9 cellular contexts compared by ENCODE assay signal in the genomic region with DNA sequence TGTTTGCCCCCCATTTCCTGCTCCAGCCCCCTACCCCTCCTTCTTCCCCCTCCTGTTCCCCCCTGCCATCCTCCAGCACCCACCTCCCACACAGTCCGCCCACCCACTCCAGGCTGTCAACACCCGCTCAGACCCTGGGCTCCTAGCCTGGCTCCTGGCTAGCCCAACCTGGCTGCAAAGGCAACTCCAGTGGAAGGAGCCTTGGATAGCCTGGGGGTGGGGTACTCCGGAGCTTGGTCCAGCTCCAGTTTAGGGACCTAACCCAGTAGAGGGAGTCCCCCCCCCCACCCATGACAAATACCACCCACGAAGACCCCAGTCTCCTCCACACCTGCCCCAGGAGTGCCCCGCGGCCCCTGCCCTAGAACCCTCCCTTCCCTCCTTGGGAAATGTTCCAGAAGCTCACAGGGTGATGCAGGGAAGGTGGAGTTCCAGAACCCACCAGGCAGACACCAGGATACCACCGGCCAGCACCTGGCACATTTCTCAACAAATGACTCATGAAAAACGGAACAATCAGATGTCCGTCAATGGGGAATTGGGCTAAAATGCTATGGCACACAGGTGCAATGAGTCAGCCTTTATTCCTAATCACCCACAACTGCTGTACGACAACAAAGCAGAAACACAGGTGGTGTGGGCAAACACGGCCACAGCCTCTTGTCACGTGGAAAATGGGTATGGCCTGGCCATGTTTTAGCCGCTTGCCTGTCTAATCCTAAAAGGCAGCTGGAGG. TPM values are rescaled to one million over a fixed set of nuclear protein-coding genes. Genes with fewer than 3 reads are reported as not detected.
DNase-seq lines count a peak whose midpoint lies in the region; ATAC-seq, FAIRE-seq and TF ChIP-seq lines count a peak whose summit lies in the region.
"Had no signal": no experiment of that assay in that cellular context is flagged by ENCODE, and none has a peak within 500 bp of the region (broad histone marks: within the 10 kb centered on the region; RNA-seq: fewer than 3 reads in every experiment).

No MANE protein-coding gene starts in this region.

- peak overlapping the region; percentile 58 for H3K4me3 Mint-ChIP-seq in activated T-cell treated with anti-CD3 and anti-CD28 coated beads, Interleukin-2, amount 50 U/mL, for 24 hours
- H3K4me3 Mint-ChIP-seq in central memory CD8-positive, alpha-beta T cell = peak overlapping the region; percentile 62

- 26 to 53% (median 28%) methylated on average over 12 to 13 of the region's 13 CpGs for WGBS in small intestine, 3 donors
- 53 to 83% (median 68%) methylated on average over 9 to 13 of the region's 13 CpGs for WGBS in adrenal gland, 4 donors

- peak overlapping the region; percentile 26 for H3K27ac Mint-ChIP-seq in activated T-cell treated with anti-CD3 and anti-CD28 coated beads, Interleukin-2, amount 50 U/mL, for 24 hours
- no peak overlapping the region for H3K27ac Mint-ChIP-seq in central memory CD8-positive, alpha-beta T cell (ENCODE audit: low read depth)

- no peaks in the 10 kb centered on the region for H3K9me3 Mint-ChIP-seq in activated T-cell treated with anti-CD3 and anti-CD28 coated beads, Interleukin-2, amount 50 U/mL, for 24 hours
- no peaks in the 10 kb centered on the region for H3K9me3 Mint-ChIP-seq in central memory CD8-positive, alpha-beta T cell

- H3K4me1 Mint-ChIP-seq in activated T-cell treated with anti-CD3 and anti-CD28 coated beads, Interleukin-2, amount 50 U/mL, for 24 hours (ENCODE audit: low read depth) = peaks cover 31% of the 10 kb centered on the region
- peaks cover 14% of the 10 kb centered on the region for H3K4me1 Mint-ChIP-seq in central memory CD8-positive, alpha-beta T cell

- H3K4me3 ChIP-seq in small intestine (ENCODE audit: low read depth in 1 of 2, low read length in 2 of 2) (no peak overlapping the region), adrenal gland (no peak overlapping the region)

- peaks cover 13% of the 10 kb centered on the region for H3K36me3 Mint-ChIP-seq in activated T-cell treated with anti-CD3 and anti-CD28 coated beads, Interleukin-2, amount 50 U/mL, for 24 hours (ENCODE audit: low read depth)
- H3K36me3 Mint-ChIP-seq in central memory CD8-positive, alpha-beta T cell (ENCODE audit: insufficient read depth) = peaks cover 5% of the 10 kb centered on the region

- FAIRE-seq in small intestine (lab: Jason Lieb, UNC) = no peak

- H3K27me3 ChIP-seq in small intestine (ENCODE audit: control insufficient read depth in 2 of 2, insufficient read depth in 2 of 2, low read length in 2 of 2) (no peaks in the 10 kb centered on the region), adrenal gland (no peaks in the 10 kb centered on the region)

- TF ChIP-seq CTCF in adrenal gland (IDR thresholded peaks at IDR 0.05) = no peak

- H3K9me3 ChIP-seq in small intestine (ENCODE audit: control insufficient read depth, low read depth) = no peaks in the 10 kb centered on the region
- H3K9me3 ChIP-seq in adrenal gland (replicated peaks in 1 of 3) = no peaks in the 10 kb centered on the region

- no peak for TF ChIP-seq POLR2A in adrenal gland (IDR thresholded peaks at IDR 0.05)

- H3K27me3 Mint-ChIP-seq in activated T-cell treated with anti-CD3 and anti-CD28 coated beads, Interleukin-2, amount 50 U/mL, for 24 hours = no peaks in the 10 kb centered on the region
- no peaks in the 10 kb centered on the region for H3K27me3 Mint-ChIP-seq in central memory CD8-positive, alpha-beta T cell

- intact Hi-C loops in adrenal gland (cut with DNase I) = no loop called here

- H3K36me3 ChIP-seq in small intestine (ENCODE audit: control insufficient read depth in 2 of 2, insufficient read depth in 2 of 2, low read length in 2 of 2) (no peaks in the 10 kb centered on the region), adrenal gland (replicated peaks in 1 of 2) (no peaks in the 10 kb centered on the region)

- peaks cover 0 to 4% of the 10 kb centered on the region in 2 donors for H3K4me1 ChIP-seq in small intestine (ENCODE audit: control insufficient read depth in 2 of 2, insufficient read depth in 1 of 2, low read depth in 1 of 2, low read length in 1 of 2)
- peaks cover 11 to 17% of the 10 kb centered on the region in 2 donors for H3K4me1 ChIP-seq in adrenal gland (replicated peaks in 1 of 2)

- ATAC-seq in central memory CD8-positive, alpha-beta T cell (replicated peaks; ENCODE audit: extremely low read depth, poor library complexity, severe bottlenecking) = no peak

- DNase-seq in activated T-cell treated with anti-CD3 and anti-CD28 coated beads, Interleukin-2, amount 50 U/mL, for 24 hours = no peak
- no peak for DNase-seq in activated T-cell treated with anti-CD3 and anti-CD28 coated beads for 4 hours
- DNase-seq in NCI-H2081 treated with DMSO at 0.1 percent for 48 hours (lab: John Stamatoyannopoulos, UW) = peak; percentile 49
- no peak for DNase-seq in central memory CD8-positive, alpha-beta T cell (ENCODE audit: low spot score in 2 of 2)
- DNase-seq in small intestine = peak; percentile 43
- no peak for DNase-seq in activated CD8-positive, alpha-beta memory T cell treated with anti-CD3 and anti-CD28 coated beads, Interleukin-2, amount 50 U/mL, for 48 hours
- DNase-seq in SKM-1 treated with dmso at 0.1 percent for 144 hours (lab: John Stamatoyannopoulos, UW; ENCODE audit: unreplicated experiment) = no peak
- no peak for DNase-seq in adrenal gland
- DNase-seq: IMR-90 had no signal

- H3K27ac ChIP-seq in small intestine (ENCODE audit: low read depth in 1 of 2, low read length in 1 of 2) (peak overlapping the region in 1 of 2 donors; percentile 0), adrenal gland (no peak overlapping the region)

RNA-seq across cellular contexts. Expression of gene SLC12A7, which starts 0.9 kb away (rescaled TPM):
- polyA plus RNA-seq in small intestine = 10 to 100 TPM; 32.7 to 49.2 (median 39.8) TPM
- total RNA-seq in adrenal gland = 10 to 100 TPM; 15.8 to 52.6 (median 30.2) TPM
- 10 to 100 TPM in 2 of 3 donors, 1 to 10 TPM in 1; 5.5 to 25.8 (median 18.6) TPM for polyA plus RNA-seq in adrenal gland

Comparison
In these comparisons a context has a peak if more than half of its experiments do, and no peak if none do; other contexts are left out.
1. DNase-seq: peak in NCI-H2081 treated with DMSO at 0.1 percent for 48 hours (single experiment) and small intestine (single experiment); none in activated T-cell treated with anti-CD3 and anti-CD28 coated beads, Interleukin-2, amount 50 U/mL, for 24 hours (single experiment), activated T-cell treated with anti-CD3 and anti-CD28 coated beads for 4 hours (single experiment), central memory CD8-positive, alpha-beta T cell (0 of 2), activated CD8-positive, alpha-beta memory T cell treated with anti-CD3 and anti-CD28 coated beads, Interleukin-2, amount 50 U/mL, for 48 hours (single experiment), SKM-1 treated with dmso at 0.1 percent for 144 hours (single experiment) and adrenal gland (0 of 7).